ENCODE assay signal across 29 cellular contexts in the genomic region with DNA sequence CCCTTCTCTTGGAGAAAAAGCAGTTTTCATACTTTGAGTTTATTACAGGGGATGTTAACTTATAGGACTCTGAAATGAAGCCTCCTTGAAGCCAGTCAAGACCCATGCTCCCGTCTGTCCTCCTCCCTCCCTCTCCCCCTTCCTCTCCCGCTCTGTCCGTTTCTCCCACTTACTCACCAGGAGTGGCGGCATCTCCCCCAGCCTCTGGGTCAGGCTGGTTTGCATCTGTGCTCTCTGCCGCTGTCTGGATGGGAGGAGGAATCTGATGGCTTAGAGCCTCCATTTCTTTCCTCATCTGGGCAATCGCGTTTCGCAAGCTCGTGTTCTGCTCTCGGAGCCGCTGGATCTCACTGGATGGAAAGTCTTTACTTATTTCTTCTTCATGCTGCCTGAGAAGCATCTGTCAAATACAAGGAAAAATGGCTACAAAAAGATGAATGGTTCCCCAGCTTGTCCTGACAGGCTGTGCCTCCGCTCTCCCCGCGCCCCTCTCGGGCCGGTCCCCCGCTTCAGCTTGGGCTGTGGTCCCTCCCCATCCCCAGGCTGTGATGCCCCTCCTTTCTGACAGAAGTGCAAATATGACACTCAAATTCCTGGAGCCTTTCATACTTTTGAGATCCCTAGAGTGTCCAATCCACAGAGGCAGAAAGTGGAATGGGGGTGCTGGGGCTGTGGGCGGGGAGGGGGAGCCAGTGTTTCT. TPM values are rescaled to one million over a fixed set of nuclear protein-coding genes. Genes with fewer than 3 reads are reported as not detected.
DNase-seq lines count a peak whose midpoint lies in the region; ATAC-seq, FAIRE-seq and TF ChIP-seq lines count a peak whose summit lies in the region.
"Had no signal": no experiment of that assay in that cellular context is flagged by ENCODE, and none has a peak within 500 bp of the region (broad histone marks: within the 10 kb centered on the region; RNA-seq: fewer than 3 reads in every experiment).

No MANE protein-coding gene starts in this region.

- no peak overlapping the region for H2BK5ac ChIP-seq in H1 (ENCODE audit: low read depth, low read length)

- H2BK12ac ChIP-seq in H1 (ENCODE audit: low read depth, low read length), result no peak overlapping the region

- H3K27ac Mint-ChIP-seq in mesothelial cell of epicardium, result peak overlapping the region; percentile 40
- H3K27ac Mint-ChIP-seq: HFFc6 had no signal

- H3K23ac ChIP-seq in H1 (ENCODE audit: insufficient read length), result no peak overlapping the region

- no peak for FAIRE-seq in H1 (lab: Jason Lieb, UNC)
- FAIRE-seq: GM12891 had no signal

- H3K4me1 ChIP-seq in H1 (replicated peaks in 1 of 4; ENCODE audit: control insufficient read depth in 3 of 4, insufficient read depth in 4 of 4, low read length in 3 of 4), result peaks cover 8 to 20% (median 14%) of the 10 kb centered on the region in 4 experiments

- no peak overlapping the region for H3K18ac ChIP-seq in H1 (ENCODE audit: extremely low read depth, low read length)

- no peaks in the 10 kb centered on the region for H3K27me3 Mint-ChIP-seq in mesothelial cell of epicardium (ENCODE audit: low read depth)
- H3K27me3 Mint-ChIP-seq: CD4-positive, alpha-beta memory T cell had no signal

- H2AFZ ChIP-seq in H1 (ENCODE audit: low read length), result no peak overlapping the region
- H2AFZ ChIP-seq: GM23248 had no signal

- H3K27me3 ChIP-seq in H1 (replicated peaks in 1 of 4; ENCODE audit: control insufficient read depth in 3 of 4, extremely low read depth in 1 of 4, insufficient read depth in 3 of 4, low read length in 3 of 4), result peaks cover 45 to 71% (median 66%) of the 10 kb centered on the region in 4 experiments

- no peaks in the 10 kb centered on the region for H3K9me3 ChIP-seq in H1 (ENCODE audit: insufficient read depth in 2 of 2, low read depth in 1 of 2, low read length in 1 of 2)
- H3K9me3 ChIP-seq: Caco-2, HAP-1 had no signal

- POLR2A ChIA-PET in RWPE1 (lab: Yijun Ruan, JAX; ENCODE audit: low non-redundant PET) (no interaction called here), H1 (lab: Charles Lee; ENCODE audit: partially characterized antibody) (interaction anchor here (1.2 kb wide), 1 partner anchor 120 kb away, joined by 3 read pairs; no protein-coding TSS in a partner anchor)

- H2AK5ac ChIP-seq in H1 (ENCODE audit: low read depth, low read length), result no peak overlapping the region

- H3K9ac ChIP-seq in H1 (replicated peaks in 1 of 4; ENCODE audit: extremely low read depth in 1 of 4, low read depth in 3 of 4, low read length in 3 of 4), result no peak overlapping the region
- H3K9ac ChIP-seq: GM23248 had no signal

- no peak for TF ChIP-seq POLR2A in H1 (IDR thresholded peaks at IDR 0.05; ENCODE audit: control extremely low read depth in 1 of 2, low read depth in 2 of 2, low read length in 2 of 2)

- peaks cover 50% of the 10 kb centered on the region for H3K36me3 Mint-ChIP-seq in mesothelial cell of epicardium

- peaks cover 27% of the 10 kb centered on the region for H3K4me1 Mint-ChIP-seq in mesothelial cell of epicardium

- DNase-seq in RWPE1 (ENCODE audit: low spot score) (no peak), H1 (ENCODE audit: low read depth in 1 of 2, low spot score in 2 of 2) (no peak), mesothelial cell of epicardium (ENCODE audit: low spot score in 2 of 2, unreplicated experiment in 2 of 2) (no peak), left colon (no peak), left cardiac atrium (no peak), DMS 273 (lab: John Stamatoyannopoulos, UW; ENCODE audit: unreplicated experiment) (no peak), kidney tubule cell (ENCODE audit: low spot score) (no peak)
- DNase-seq: C1 segment of cervical spinal cord; Caco-2; CD4-positive, alpha-beta memory T cell; DMS 273 treated with DMSO at 0.1 percent for 48 hours; DMS79; EL; GDM1; GM23248; HFFc6; IMR-90; KG1; MM.1S; NCI-H1417; NCI-H1694; NCI-H2029 treated with DMSO at 0.1 percent for 48 hours; NCI-H2227 treated with DMSO at 0.1 percent for 48 hours; NCI-H510A; NCI-H69; RPMI8226; SHP77 had no signal

- no peak overlapping the region for H3K4me3 Mint-ChIP-seq in mesothelial cell of epicardium
- H3K4me3 Mint-ChIP-seq: CD4-positive, alpha-beta memory T cell; HFFc6 had no signal

- H2BK120ac ChIP-seq in H1 (replicated peaks; ENCODE audit: low read depth, low read length), result no peak overlapping the region

- H3K56ac ChIP-seq in H1 (replicated peaks; ENCODE audit: insufficient read length, low read depth, low read length), result no peak overlapping the region

- no peaks in the 10 kb centered on the region for H3K23me2 ChIP-seq in H1 (ENCODE audit: low read depth, low read length)

- H3K9me3 Mint-ChIP-seq in mesothelial cell of epicardium, result peaks cover 4% of the 10 kb centered on the region
- H3K9me3 Mint-ChIP-seq: CD4-positive, alpha-beta memory T cell; HFFc6 had no signal

- no peak overlapping the region for H3K4ac ChIP-seq in H1 (replicated peaks; ENCODE audit: insufficient read length, low read depth, low read length)

- TF ChIP-seq CTCF in RWPE1 (conservative IDR thresholded peaks at IDR 0.05; ENCODE audit: low read depth), result no peak
- no peak for TF ChIP-seq CTCF in H1 (IDR thresholded peaks at IDR 0.05; ENCODE audit: control extremely low read depth in 1 of 3, insufficient read depth in 1 of 3, low read depth in 1 of 3, low read length in 3 of 3)
- TF ChIP-seq CTCF in mesothelial cell of epicardium (IDR thresholded peaks at IDR 0.05; ENCODE audit: unreplicated experiment), result no peak

- H2BK20ac ChIP-seq in H1 (ENCODE audit: low read length), result no peak overlapping the region

- peaks cover 0 to 8% (median 2%) of the 10 kb centered on the region in 4 experiments; a peak in 3 of 8 replicates for H3K36me3 ChIP-seq in H1 (ENCODE audit: control insufficient read depth in 2 of 4, insufficient read depth in 4 of 4, low read length in 3 of 4)

- no peak for TF ChIP-seq EP300 in H1 (IDR thresholded peaks at IDR 0.05; ENCODE audit: borderline replicate concordance in 1 of 2, low read depth in 2 of 2, low read length in 2 of 2)

- H3K14ac ChIP-seq in H1 (ENCODE audit: insufficient read length), result no peak overlapping the region

- peaks cover 27 to 31% of the 10 kb centered on the region in 2 experiments for H4K20me1 ChIP-seq in H1 (replicated peaks in 1 of 2; ENCODE audit: control insufficient read depth in 1 of 2, insufficient read depth in 2 of 2, low read length in 2 of 2)

- no peak overlapping the region; a peak in 1 of 4 replicates for H3K4me2 ChIP-seq in H1 (ENCODE audit: insufficient read depth in 1 of 2, low read depth in 2 of 2, low read length in 2 of 2)

- CTCF ChIA-PET in RWPE1 (lab: Yijun Ruan, JAX), result interaction anchor here (0.9 kb wide), 1 partner anchor 142 kb away, joined by 3 read pairs; a partner anchor contains a TSS
- CTCF ChIA-PET in H1 (lab: Charles Lee; ENCODE audit: partially characterized antibody), result interaction anchor here (0.8 to 1.6 kb wide), 3 partner anchors 21 to 142 kb away, joined by 3 to 4 read pairs (median 3); no protein-coding TSS in a partner anchor

- 82% methylated on average over 17 of the region's 18 CpGs; no CpG with 5 or more reads in 1 of the 2 experiments for WGBS in H1 (ENCODE audit: extremely low coverage in 1 of 2, insufficient coverage in 1 of 2, insufficient read length in 1 of 2, insufficient replicate concordance in 2 of 2, low coverage in 1 of 2, low lambda C conversion rate in 2 of 2, missing lambda C conversion rate in 1 of 2), 2 experiments

- H3K79me2 ChIP-seq in H1 (ENCODE audit: control insufficient read depth in 1 of 2, insufficient read depth in 2 of 2, low read length in 2 of 2), result no peaks in the 10 kb centered on the region

- TF ChIP-seq RAD21 in H1 (IDR thresholded peaks at IDR 0.05 in 1 of 2, conservative IDR thresholded peaks at IDR 0.05 in 1 of 2; ENCODE audit: low read depth in 2 of 2, low read length in 2 of 2), result no peak

- H2BK15ac ChIP-seq in H1 (ENCODE audit: low read length), result no peak overlapping the region

- no peaks in the 10 kb centered on the region for H3K79me1 ChIP-seq in H1 (ENCODE audit: low read depth, low read length)

- no peak overlapping the region for H4K5ac ChIP-seq in H1 (ENCODE audit: insufficient read length, low read depth, low read length)

- ATAC-seq in left colon (no peak), left cardiac atrium (no peak)

- peak overlapping the region; percentile 15; the same call in 1 of the 2 replicates for H3K27ac ChIP-seq in RWPE1
- H3K27ac ChIP-seq in H1 (ENCODE audit: low read depth, low read length), result no peak overlapping the region
- H3K27ac ChIP-seq: GM23248 had no signal

- no peak overlapping the region for H4K8ac ChIP-seq in H1 (ENCODE audit: extremely low read depth, insufficient read depth, low read length)

- H4K91ac ChIP-seq in H1 (replicated peaks; ENCODE audit: insufficient read length, low read length), result no peak overlapping the region

- H3K4me3 ChIP-seq in H1 (ENCODE audit: extremely low read depth in 1 of 4, insufficient read depth in 2 of 4, low read depth in 3 of 4, low read length in 4 of 4), result no peak overlapping the region
- H3K4me3 ChIP-seq: GM23248, HAP-1 had no signal

- intact Hi-C loops in left colon (cut with DNase I, micrococcal nuclease) (no loop called here), left cardiac atrium (cut with DNase I) (no loop called here)

RNA-seq across cellular contexts. Expression of a gene that starts 40.0 kb away (rescaled TPM):
- 12.6 and 12.9 TPM in 2 replicates for total RNA-seq in H1 (2021; fragmentation: NEBNext Ultra II Directional; extraction: Animal tissue kit (Norgen Biotek cat#: 25700))
- 8.4 and 10.1 TPM in 2 replicates for polyA plus RNA-seq in H1 (2011; rRNA removed)
- polyA plus RNA-seq in H1 (2011; cell fraction: cytosol; rRNA removed), result 8.7 TPM
- polyA plus RNA-seq in H1 (2011; cell fraction: nucleus; rRNA removed), result 44.1 TPM
- 10.7 to 12.8 TPM (median 12.1 TPM) in 4 replicates for polyA plus RNA-seq in H1 (2012, experiment 1 of 2)
- 6.4 TPM for polyA plus RNA-seq in H1 (2012, experiment 2 of 2)
- 9.8 TPM for polyA plus RNA-seq in H1 (2013, experiment 1 of 2)
- 7.5 TPM for polyA plus RNA-seq in H1 (2013, experiment 2 of 2)
- polyA minus RNA-seq in H1 (2011; rRNA and poly(A)+ RNA removed), result 7.7 and 10.1 TPM in 2 replicates
- polyA minus RNA-seq in H1 (2011; cell fraction: cytosol; rRNA and poly(A)+ RNA removed), result 8.0 TPM
- 20.7 TPM for polyA minus RNA-seq in H1 (2011; cell fraction: nucleus; rRNA and poly(A)+ RNA removed)
- total RNA-seq in mesothelial cell of epicardium (90.4 to 92.1 TPM (median 91.5 TPM) in 3 replicates), left colon (10 to 100 TPM; 29.6 to 53.4 TPM), left cardiac atrium (10 to 100 TPM; 11.9 to 17.2 TPM)

RNA-seq across cellular contexts. Expression of a gene that starts 56.2 kb away (rescaled TPM):
- total RNA-seq in H1 (2021; fragmentation: NEBNext Ultra II Directional; extraction: Animal tissue kit (Norgen Biotek cat#: 25700)), result 3.6 and 3.8 TPM in 2 replicates
- 8.7 and 12.2 TPM in 2 replicates for polyA plus RNA-seq in H1 (2011; rRNA removed)
- polyA plus RNA-seq in H1 (2011; cell fraction: cytosol; rRNA removed), result 10.9 TPM
- polyA plus RNA-seq in H1 (2011; cell fraction: nucleus; rRNA removed), result 11.1 TPM
- 4.4 to 12.8 TPM (median 9.7 TPM) in 4 replicates for polyA plus RNA-seq in H1 (2012, experiment 1 of 2)
- 4.5 TPM for polyA plus RNA-seq in H1 (2012, experiment 2 of 2)
- 15.4 TPM for polyA plus RNA-seq in H1 (2013, experiment 1 of 2)
- 12.6 TPM for polyA plus RNA-seq in H1 (2013, experiment 2 of 2)
- polyA minus RNA-seq in H1 (2011; rRNA and poly(A)+ RNA removed), result 5.7 and 10.2 TPM in 2 replicates
- polyA minus RNA-seq in H1 (2011; cell fraction: cytosol; rRNA and poly(A)+ RNA removed), result 18.5 TPM
- polyA minus RNA-seq in H1 (2011; cell fraction: nucleus; rRNA and poly(A)+ RNA removed), result 9.7 TPM
- total RNA-seq in mesothelial cell of epicardium (62.0 to 68.8 TPM (median 67.3 TPM) in 3 replicates), left colon (100 to 1,000 TPM; 112 to 168 TPM), left cardiac atrium (10 to 100 TPM; 18.4 to 35.7 TPM)
